In genomic region chr2:135142323-135142722, GRCh38 we compare ENCODE assay signal across 23 cellular contexts.
"Had no signal": no experiment of that assay in that cellular context is flagged by ENCODE, and none has a peak within 500 bp of the region (broad histone marks: within the 10 kb centered on the region; RNA-seq: fewer than 3 reads in every experiment).

No MANE protein-coding gene starts in this region.

- H3K27me3 Mint-ChIP-seq: dendritic cell treated with granulocyte-macrophage colony-stimulating factor and Interleukin-4, amounts not matched to agents 40 ng/mL and 50 ng/mL, for 4 days; effector memory CD8-positive, alpha-beta T cell; naive B cell; naive thymus-derived CD8-positive, alpha-beta T cell had no signal

- H3K4me2 ChIP-seq: hepatocyte had no signal

- H3K36me3 ChIP-seq: colonic mucosa had no signal

- H3K27ac Mint-ChIP-seq: dendritic cell treated with granulocyte-macrophage colony-stimulating factor and Interleukin-4, amounts not matched to agents 40 ng/mL and 50 ng/mL, for 4 days; effector memory CD8-positive, alpha-beta T cell; immature natural killer cell; mesothelial cell of epicardium; naive B cell had no signal

- H3K79me2 ChIP-seq: hepatocyte had no signal

- H3K27ac ChIP-seq: colonic mucosa, esophagus muscularis mucosa, foreskin keratinocyte, gastroesophageal sphincter, heart left ventricle, hepatocyte, left lung, lower lobe of right lung had no signal

- ATAC-seq: effector memory CD8-positive, alpha-beta T cell; foreskin keratinocyte; gastroesophageal sphincter; heart left ventricle; left cardiac atrium; left lung; left ventricle myocardium superior; lower lobe of right lung; mucosa of descending colon; naive thymus-derived CD8-positive, alpha-beta T cell had no signal

- H3K4me1 ChIP-seq: colonic mucosa, esophagus muscularis mucosa, foreskin keratinocyte, gastroesophageal sphincter, heart left ventricle, left lung, lower lobe of right lung had no signal

- H3K4me3 ChIP-seq: colonic mucosa, esophagus muscularis mucosa, gastroesophageal sphincter, heart left ventricle, hepatocyte, left lung, lower lobe of right lung, mucosa of descending colon had no signal

- H3K4me3 Mint-ChIP-seq: dendritic cell treated with granulocyte-macrophage colony-stimulating factor and Interleukin-4, amounts not matched to agents 40 ng/mL and 50 ng/mL, for 4 days; effector memory CD8-positive, alpha-beta T cell; immature natural killer cell; mesothelial cell of epicardium; naive B cell; naive thymus-derived CD8-positive, alpha-beta T cell had no signal

- DNase-seq: colonic mucosa; cortex of kidney; effector CD8-positive, alpha-beta T cell; effector memory CD8-positive, alpha-beta T cell; foreskin keratinocyte; heart left ventricle; hypothalamus; immature natural killer cell; left cardiac atrium; left lung; left ventricle myocardium superior; lower lobe of right lung; mesenchymal stem cell; mucosa of descending colon; naive B cell; naive thymus-derived CD8-positive, alpha-beta T cell had no signal

- H3K4me1 Mint-ChIP-seq: immature natural killer cell, mesothelial cell of epicardium had no signal

- FAIRE-seq: endothelial cell of umbilical vein, keratinocyte had no signal

- H2AFZ ChIP-seq: hepatocyte had no signal

- H3K9me3 ChIP-seq: colonic mucosa, gastroesophageal sphincter had no signal

- H3K27me3 ChIP-seq: colonic mucosa, esophagus muscularis mucosa, foreskin keratinocyte, gastroesophageal sphincter, heart left ventricle, hepatocyte, left lung had no signal
